In the genomic region with DNA sequence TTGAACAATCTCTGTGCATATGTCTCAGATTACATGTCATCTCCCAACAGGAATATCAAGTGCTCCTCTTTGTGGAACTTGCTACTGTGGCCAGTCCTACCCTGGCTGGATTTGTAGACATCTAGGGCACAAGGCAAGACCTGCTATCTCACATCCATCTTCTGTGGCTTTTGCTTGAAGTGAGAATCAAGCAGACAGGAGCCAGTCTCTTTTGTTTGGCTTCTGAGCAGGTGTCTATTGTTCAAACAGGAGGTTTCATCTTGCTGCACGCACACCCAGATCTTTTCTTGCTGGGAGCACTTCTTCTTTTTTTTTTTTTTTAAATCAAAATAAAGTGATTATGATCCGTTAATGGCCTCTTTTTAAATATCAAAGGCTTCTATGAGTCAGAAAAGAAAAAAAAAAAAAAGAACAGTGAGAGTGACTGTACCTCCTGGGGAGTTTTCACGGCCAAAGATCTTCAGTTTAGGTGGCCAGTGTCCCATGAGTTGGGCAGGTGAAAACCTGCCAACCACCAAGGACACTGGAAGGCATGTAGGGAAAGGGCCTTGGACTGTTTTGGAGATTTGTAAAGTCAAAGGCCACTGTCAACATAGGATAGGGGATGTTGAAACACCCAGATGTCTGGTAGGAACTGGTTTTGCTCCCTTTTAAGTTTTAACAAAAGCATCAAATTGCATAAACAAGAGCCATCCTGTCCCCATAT, we compare ENCODE assay signal across 12 cellular contexts.
DNase-seq lines count a peak whose midpoint lies in the region; FAIRE-seq and TF ChIP-seq lines count a peak whose summit lies in the region.
"Had no signal": no experiment of that assay in that cellular context is flagged by ENCODE, and none has a peak within 500 bp of the region (broad histone marks: within the 10 kb centered on the region; RNA-seq: fewer than 3 reads in every experiment).

No MANE protein-coding gene starts in this region.

- peaks cover 71% of the 10 kb centered on the region for H3K36me3 Mint-ChIP-seq in activated naive CD4-positive, alpha-beta T cell treated with anti-CD3 and anti-CD28 coated beads for 36 hours (ENCODE audit: low read depth)
- H3K36me3 Mint-ChIP-seq in T-helper 1 cell treated with Interleukin-12 subunit alpha and Interleukin-12 subunit beta and Interleukin-4 antibody, amounts not matched to agents 30 μg/mL and 1 μg/mL, for 36 hours (ENCODE audit: low read depth), result peaks cover 75% of the 10 kb centered on the region
- no peaks in the 10 kb centered on the region for H3K36me3 Mint-ChIP-seq in type B pancreatic cell

- H3K27ac ChIP-seq in epithelial cell of prostate, result peak overlapping the region; percentile 7
- no peak overlapping the region for H3K27ac ChIP-seq in substantia nigra (ENCODE audit: low read depth, low read length, poor library complexity, severe bottlenecking)
- H3K27ac ChIP-seq: C4-2B, lower lobe of right lung had no signal

- H3K4me3 ChIP-seq in BE2C (ENCODE audit: low read depth, low read length), result no peak overlapping the region
- H3K4me3 ChIP-seq: lower lobe of right lung had no signal

- intact Hi-C loops in activated naive CD4-positive, alpha-beta T cell treated with anti-CD3 and anti-CD28 coated beads for 36 hours (cut with micrococcal nuclease), result loop anchor here (1.0 kb wide), 2 partner anchors 19 to 177 kb away; no protein-coding TSS in a partner anchor

- H3K4me1 Mint-ChIP-seq in activated naive CD4-positive, alpha-beta T cell treated with anti-CD3 and anti-CD28 coated beads for 36 hours (ENCODE audit: low read depth), result peaks cover 51% of the 10 kb centered on the region
- H3K4me1 Mint-ChIP-seq in T-helper 1 cell treated with Interleukin-12 subunit alpha and Interleukin-12 subunit beta and Interleukin-4 antibody, amounts not matched to agents 30 μg/mL and 1 μg/mL, for 36 hours (ENCODE audit: low read depth), result peaks cover 32% of the 10 kb centered on the region
- peaks cover 7% of the 10 kb centered on the region for H3K4me1 Mint-ChIP-seq in type B pancreatic cell (ENCODE audit: unreplicated experiment)

- peak overlapping the region; percentile 85 for H3K27ac Mint-ChIP-seq in activated naive CD4-positive, alpha-beta T cell treated with anti-CD3 and anti-CD28 coated beads for 36 hours
- H3K27ac Mint-ChIP-seq in T-helper 1 cell treated with Interleukin-12 subunit alpha and Interleukin-12 subunit beta and Interleukin-4 antibody, amounts not matched to agents 30 μg/mL and 1 μg/mL, for 36 hours, result peak overlapping the region; percentile 69
- H3K27ac Mint-ChIP-seq in type B pancreatic cell, result peak overlapping the region; percentile 59

- FAIRE-seq in urothelium cell line (lab: Jason Lieb, UNC), result no peak

- no peaks in the 10 kb centered on the region for H3K4me1 ChIP-seq in BE2C

- no peak for TF ChIP-seq CTCF in type B pancreatic cell (conservative IDR thresholded peaks at IDR 0.05)
- TF ChIP-seq CTCF in BE2C (IDR thresholded peaks at IDR 0.05; ENCODE audit: low read depth, low read length), result no peak

- no peaks in the 10 kb centered on the region for H3K9me3 ChIP-seq in BE2C
- H3K9me3 ChIP-seq: lower lobe of right lung had no signal

- peak; percentile 41 for DNase-seq in activated naive CD4-positive, alpha-beta T cell treated with anti-CD3 and anti-CD28 coated beads for 36 hours
- no peak for DNase-seq in activated naive CD4-positive, alpha-beta T cell (lab: John Stamatoyannopoulos, UW)
- DNase-seq in epithelial cell of prostate (ENCODE audit: low read depth, low spot score), result no peak
- no peak for DNase-seq in type B pancreatic cell (ENCODE audit: extremely low spot score, unreplicated experiment)
- DNase-seq in BE2C, result no peak
- no peak for DNase-seq in urothelium cell line (ENCODE audit: low spot score)
- no peak for DNase-seq in substantia nigra (lab: John Stamatoyannopoulos, UW)
- DNase-seq: Karpas-422, lower lobe of right lung, OCI-M1 had no signal

- no peak overlapping the region for H3K4me3 Mint-ChIP-seq in activated naive CD4-positive, alpha-beta T cell treated with anti-CD3 and anti-CD28 coated beads for 36 hours
- H3K4me3 Mint-ChIP-seq in T-helper 1 cell treated with Interleukin-12 subunit alpha and Interleukin-12 subunit beta and Interleukin-4 antibody, amounts not matched to agents 30 μg/mL and 1 μg/mL, for 36 hours, result no peak overlapping the region
- H3K4me3 Mint-ChIP-seq in type B pancreatic cell, result no peak overlapping the region

- no peaks in the 10 kb centered on the region for H3K9me3 Mint-ChIP-seq in activated naive CD4-positive, alpha-beta T cell treated with anti-CD3 and anti-CD28 coated beads for 36 hours
- no peaks in the 10 kb centered on the region for H3K9me3 Mint-ChIP-seq in T-helper 1 cell treated with Interleukin-12 subunit alpha and Interleukin-12 subunit beta and Interleukin-4 antibody, amounts not matched to agents 30 μg/mL and 1 μg/mL, for 36 hours
- H3K9me3 Mint-ChIP-seq in type B pancreatic cell, result no peaks in the 10 kb centered on the region

- CTCF ChIA-PET in activated naive CD4-positive, alpha-beta T cell treated with anti-CD3 and anti-CD28 coated beads for 36 hours (lab: Charles Lee), result interaction anchor here (1.0 to 1.3 kb wide), 2 partner anchors 16 to 175 kb away, joined by 3 read pairs; no protein-coding TSS in a partner anchor

- H3K36me3 ChIP-seq in BE2C, result no peaks in the 10 kb centered on the region

- no peaks in the 10 kb centered on the region for H3K27me3 Mint-ChIP-seq in activated naive CD4-positive, alpha-beta T cell treated with anti-CD3 and anti-CD28 coated beads for 36 hours (ENCODE audit: low read depth)
- no peaks in the 10 kb centered on the region for H3K27me3 Mint-ChIP-seq in T-helper 1 cell treated with Interleukin-12 subunit alpha and Interleukin-12 subunit beta and Interleukin-4 antibody, amounts not matched to agents 30 μg/mL and 1 μg/mL, for 36 hours (ENCODE audit: low read depth)
- H3K27me3 Mint-ChIP-seq in type B pancreatic cell, result peaks cover 10% of the 10 kb centered on the region

- no peaks in the 10 kb centered on the region for H3K27me3 ChIP-seq in BE2C
